In the genomic region with DNA sequence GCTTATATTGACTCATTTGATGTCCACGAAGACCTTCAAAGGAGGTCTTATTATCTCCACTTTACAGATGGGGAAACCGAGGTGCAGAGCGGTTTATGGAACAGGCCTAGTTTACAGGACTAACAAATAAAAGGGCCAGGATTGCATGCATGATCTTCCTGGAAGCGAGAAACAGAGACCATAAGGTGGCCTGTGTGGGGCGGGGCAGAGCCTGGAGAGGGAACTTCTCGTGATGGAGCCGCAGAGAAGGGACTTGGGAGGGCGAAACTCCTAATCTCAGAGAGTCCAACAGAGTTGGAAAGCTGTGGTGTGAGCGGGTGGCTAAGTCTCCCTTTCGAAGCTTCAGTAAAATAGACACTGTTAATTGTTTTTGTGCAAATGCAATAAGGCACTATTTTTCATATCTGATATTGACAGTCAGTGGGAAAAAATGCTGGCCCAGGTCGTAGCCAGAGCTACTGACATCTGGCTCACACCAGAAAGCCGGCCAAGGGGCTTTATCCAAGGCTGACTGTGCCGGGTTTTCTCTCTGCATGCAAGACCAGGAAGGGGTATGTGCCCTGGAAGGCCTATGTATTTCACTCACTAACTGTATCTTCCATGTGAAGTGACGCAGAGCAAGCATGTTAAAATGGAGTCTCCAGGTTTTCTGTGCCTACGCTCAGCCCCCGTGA, we compare ENCODE assay signal across 2 cellular contexts.
TF ChIP-seq lines count a peak whose summit lies in the region.

No MANE protein-coding gene starts in this region.

TF ChIP-seq in GM12891, 5 proteins besides CTCF, POLR2A, EP300 and RAD21:
- no peak for TF ChIP-seq PAX5 (IDR thresholded peaks at IDR 0.05; ENCODE audit: insufficient read depth, low read length, severe bottlenecking)
- no peak for TF ChIP-seq TAF1 (IDR thresholded peaks at IDR 0.05; ENCODE audit: low read depth, low read length)
- no peak for TF ChIP-seq POLR2AphosphoS5 (IDR thresholded peaks at IDR 0.05; ENCODE audit: low read depth, low read length)
- TF ChIP-seq POU2F2 (IDR thresholded peaks at IDR 0.05; ENCODE audit: low read depth, low read length): no peak
- no peak for TF ChIP-seq SPI1 (IDR thresholded peaks at IDR 0.05; ENCODE audit: low read depth, low read length)

TF ChIP-seq in GM12878, 131 proteins besides CTCF, POLR2A, EP300 and RAD21:
- TF ChIP-seq SIN3A (IDR thresholded peaks at IDR 0.05; ENCODE audit: low read depth, low read length) (no peak), CREB1 (IDR thresholded peaks at IDR 0.05; ENCODE audit: low read depth) (no peak), NRF1 (conservative IDR thresholded peaks at IDR 0.05; ENCODE audit: low read depth, low read length) (no peak), KDM1A (IDR thresholded peaks at IDR 0.05; ENCODE audit: borderline replicate concordance) (no peak), ZZZ3 (IDR thresholded peaks at IDR 0.05; ENCODE audit: control insufficient read depth, insufficient read length, low read depth) (no peak), ATF3 (IDR thresholded peaks at IDR 0.05; ENCODE audit: borderline replicate concordance, extremely low read depth, low read depth, low read length) (no peak), BACH1 (IDR thresholded peaks at IDR 0.05; ENCODE audit: borderline replicate concordance) (no peak), EGR1 (IDR thresholded peaks at IDR 0.05; ENCODE audit: borderline replicate concordance in 1 of 2, low read depth in 2 of 2, low read length in 2 of 2) (no peak), SIX5 (IDR thresholded peaks at IDR 0.05; ENCODE audit: low read depth, low read length, severe bottlenecking) (no peak)
- TF ChIP-seq, protein P1, sequence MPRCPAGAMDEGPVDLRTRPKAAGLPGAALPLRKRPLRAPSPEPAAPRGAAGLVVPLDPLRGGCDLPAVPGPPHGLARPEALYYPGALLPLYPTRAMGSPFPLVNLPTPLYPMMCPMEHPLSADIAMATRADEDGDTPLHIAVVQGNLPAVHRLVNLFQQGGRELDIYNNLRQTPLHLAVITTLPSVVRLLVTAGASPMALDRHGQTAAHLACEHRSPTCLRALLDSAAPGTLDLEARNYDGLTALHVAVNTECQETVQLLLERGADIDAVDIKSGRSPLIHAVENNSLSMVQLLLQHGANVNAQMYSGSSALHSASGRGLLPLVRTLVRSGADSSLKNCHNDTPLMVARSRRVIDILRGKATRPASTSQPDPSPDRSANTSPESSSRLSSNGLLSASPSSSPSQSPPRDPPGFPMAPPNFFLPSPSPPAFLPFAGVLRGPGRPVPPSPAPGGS (IDR thresholded peaks at IDR 0.05; ENCODE audit: borderline replicate concordance, insufficient read depth, low read depth, low read length, poor library complexity, severe bottlenecking): no peak
- TF ChIP-seq, protein P2, sequence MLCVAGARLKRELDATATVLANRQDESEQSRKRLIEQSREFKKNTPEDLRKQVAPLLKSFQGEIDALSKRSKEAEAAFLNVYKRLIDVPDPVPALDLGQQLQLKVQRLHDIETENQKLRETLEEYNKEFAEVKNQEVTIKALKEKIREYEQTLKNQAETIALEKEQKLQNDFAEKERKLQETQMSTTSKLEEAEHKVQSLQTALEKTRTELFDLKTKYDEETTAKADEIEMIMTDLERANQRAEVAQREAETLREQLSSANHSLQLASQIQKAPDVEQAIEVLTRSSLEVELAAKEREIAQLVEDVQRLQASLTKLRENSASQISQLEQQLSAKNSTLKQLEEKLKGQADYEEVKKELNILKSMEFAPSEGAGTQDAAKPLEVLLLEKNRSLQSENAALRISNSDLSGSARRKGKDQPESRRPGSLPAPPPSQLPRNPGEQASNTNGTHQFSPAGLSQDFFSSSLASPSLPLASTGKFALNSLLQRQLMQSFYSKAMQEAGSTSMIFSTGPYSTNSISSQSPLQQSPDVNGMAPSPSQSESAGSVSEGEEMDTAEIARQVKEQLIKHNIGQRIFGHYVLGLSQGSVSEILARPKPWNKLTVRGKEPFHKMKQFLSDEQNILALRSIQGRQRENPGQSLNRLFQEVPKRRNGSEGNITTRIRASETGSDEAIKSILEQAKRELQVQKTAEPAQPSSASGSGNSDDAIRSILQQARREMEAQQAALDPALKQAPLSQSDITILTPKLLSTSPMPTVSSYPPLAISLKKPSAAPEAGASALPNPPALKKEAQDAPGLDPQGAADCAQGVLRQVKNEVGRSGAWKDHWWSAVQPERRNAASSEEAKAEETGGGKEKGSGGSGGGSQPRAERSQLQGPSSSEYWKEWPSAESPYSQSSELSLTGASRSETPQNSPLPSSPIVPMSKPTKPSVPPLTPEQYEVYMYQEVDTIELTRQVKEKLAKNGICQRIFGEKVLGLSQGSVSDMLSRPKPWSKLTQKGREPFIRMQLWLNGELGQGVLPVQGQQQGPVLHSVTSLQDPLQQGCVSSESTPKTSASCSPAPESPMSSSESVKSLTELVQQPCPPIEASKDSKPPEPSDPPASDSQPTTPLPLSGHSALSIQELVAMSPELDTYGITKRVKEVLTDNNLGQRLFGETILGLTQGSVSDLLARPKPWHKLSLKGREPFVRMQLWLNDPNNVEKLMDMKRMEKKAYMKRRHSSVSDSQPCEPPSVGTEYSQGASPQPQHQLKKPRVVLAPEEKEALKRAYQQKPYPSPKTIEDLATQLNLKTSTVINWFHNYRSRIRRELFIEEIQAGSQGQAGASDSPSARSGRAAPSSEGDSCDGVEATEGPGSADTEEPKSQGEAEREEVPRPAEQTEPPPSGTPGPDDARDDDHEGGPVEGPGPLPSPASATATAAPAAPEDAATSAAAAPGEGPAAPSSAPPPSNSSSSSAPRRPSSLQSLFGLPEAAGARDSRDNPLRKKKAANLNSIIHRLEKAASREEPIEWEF (IDR thresholded peaks at IDR 0.05; ENCODE audit: insufficient replicate concordance, low read depth, low read length): no peak
- TF ChIP-seq, protein P3, sequence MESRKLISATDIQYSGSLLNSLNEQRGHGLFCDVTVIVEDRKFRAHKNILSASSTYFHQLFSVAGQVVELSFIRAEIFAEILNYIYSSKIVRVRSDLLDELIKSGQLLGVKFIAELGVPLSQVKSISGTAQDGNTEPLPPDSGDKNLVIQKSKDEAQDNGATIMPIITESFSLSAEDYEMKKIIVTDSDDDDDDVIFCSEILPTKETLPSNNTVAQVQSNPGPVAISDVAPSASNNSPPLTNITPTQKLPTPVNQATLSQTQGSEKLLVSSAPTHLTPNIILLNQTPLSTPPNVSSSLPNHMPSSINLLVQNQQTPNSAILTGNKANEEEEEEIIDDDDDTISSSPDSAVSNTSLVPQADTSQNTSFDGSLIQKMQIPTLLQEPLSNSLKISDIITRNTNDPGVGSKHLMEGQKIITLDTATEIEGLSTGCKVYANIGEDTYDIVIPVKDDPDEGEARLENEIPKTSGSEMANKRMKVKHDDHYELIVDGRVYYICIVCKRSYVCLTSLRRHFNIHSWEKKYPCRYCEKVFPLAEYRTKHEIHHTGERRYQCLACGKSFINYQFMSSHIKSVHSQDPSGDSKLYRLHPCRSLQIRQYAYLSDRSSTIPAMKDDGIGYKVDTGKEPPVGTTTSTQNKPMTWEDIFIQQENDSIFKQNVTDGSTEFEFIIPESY (IDR thresholded peaks at IDR 0.05): no peak
